ENCODE assay signal across 24 cellular contexts in genomic region chrX:10137516-10137915, GRCh38.
"Had no signal": no experiment of that assay in that cellular context is flagged by ENCODE, and none has a peak within 500 bp of the region (broad histone marks: within the 10 kb centered on the region; RNA-seq: fewer than 3 reads in every experiment).

No MANE protein-coding gene starts in this region.

- H3K4me3 Mint-ChIP-seq: activated naive CD8-positive, alpha-beta T cell; activated T-cell treated with anti-CD3 and anti-CD28 coated beads, Interleukin-2, amount 50 U/mL, for 24 hours; activated T-helper 17 cell treated with anti-CD3 and anti-CD28 coated beads, Interleukin-2, amount 50 U/mL, for 72 hours; endodermal cell; immature natural killer cell; natural killer cell; stimulated activated naive CD8-positive, alpha-beta T cell treated with anti-CD3 and anti-CD28 coated beads, Interleukin-15, Interleukin-2, amounts not matched to agents 100 ng/mL and 50 ng/mL, for 24 hours; T-cell; T-helper 2 cell treated with Interferon-gamma antibody and Interleukin-4, amounts not matched to agents 5 μg/mL and 100 μg/mL, for 36 hours had no signal

- H3K9me3 Mint-ChIP-seq: activated T-cell treated with anti-CD3 and anti-CD28 coated beads, Interleukin-2, amount 50 U/mL, for 24 hours; activated T-helper 17 cell treated with anti-CD3 and anti-CD28 coated beads, Interleukin-2, amount 50 U/mL, for 72 hours; immature natural killer cell; natural killer cell; stimulated activated naive CD8-positive, alpha-beta T cell treated with anti-CD3 and anti-CD28 coated beads, Interleukin-15, Interleukin-2, amounts not matched to agents 100 ng/mL and 50 ng/mL, for 24 hours; T-cell; T-helper 2 cell treated with Interferon-gamma antibody and Interleukin-4, amounts not matched to agents 5 μg/mL and 100 μg/mL, for 36 hours had no signal

- H3K4me1 Mint-ChIP-seq: activated T-helper 17 cell treated with anti-CD3 and anti-CD28 coated beads, Interleukin-2, amount 50 U/mL, for 72 hours; endodermal cell; immature natural killer cell; natural killer cell; T-cell had no signal

- H3K9me3 ChIP-seq: esophagus squamous epithelium, prostate gland, right atrium auricular region, thyroid gland had no signal

- H3K4me1 ChIP-seq: esophagus squamous epithelium, prostate gland, right atrium auricular region had no signal

- ATAC-seq: activated T-helper 17 cell treated with anti-CD3 and anti-CD28 coated beads, Interleukin-2, amount 50 U/mL, for 72 hours; left lobe of liver; natural killer cell; T-cell had no signal

- H3K27ac Mint-ChIP-seq: activated naive CD8-positive, alpha-beta T cell; activated T-cell treated with anti-CD3 and anti-CD28 coated beads, Interleukin-2, amount 50 U/mL, for 24 hours; activated T-helper 17 cell treated with anti-CD3 and anti-CD28 coated beads, Interleukin-2, amount 50 U/mL, for 72 hours; endodermal cell; immature natural killer cell; natural killer cell; stimulated activated naive CD8-positive, alpha-beta T cell treated with anti-CD3 and anti-CD28 coated beads, Interleukin-15, Interleukin-2, amounts not matched to agents 100 ng/mL and 50 ng/mL, for 24 hours; T-cell; T-helper 2 cell treated with Interferon-gamma antibody and Interleukin-4, amounts not matched to agents 5 μg/mL and 100 μg/mL, for 36 hours had no signal

- H3K27ac ChIP-seq: esophagus squamous epithelium, prostate gland, right atrium auricular region, thyroid gland had no signal

- H3K36me3 ChIP-seq: prostate gland had no signal

- H3K36me3 Mint-ChIP-seq: natural killer cell had no signal

- H3K4me3 ChIP-seq: esophagus squamous epithelium, prostate gland, right atrium auricular region, thyroid gland had no signal

- FAIRE-seq: TTC549 had no signal

- DNase-seq: activated CD4-positive, alpha-beta T cell treated with anti-CD3 and anti-CD28 coated beads for 1 hour; activated CD4-positive, alpha-beta T cell treated with anti-CD3 and anti-CD28 coated beads, Interleukin-2, amount 50 U/mL, for 4 hours; activated CD8-positive, alpha-beta memory T cell treated with anti-CD3 and anti-CD28 coated beads for 24 hours; activated CD8-positive, alpha-beta memory T cell treated with anti-CD3 and anti-CD28 coated beads, Interleukin-2, amount 50 U/mL, for 4 hours; activated T-cell treated with anti-CD3 and anti-CD28 coated beads, Interleukin-2, amount 50 U/mL, for 24 hours; cortex of kidney; endodermal cell; esophagus squamous epithelium; foreskin fibroblast; immature natural killer cell; natural killer cell; stimulated activated CD4-positive, alpha-beta T cell treated with anti-CD3 and anti-CD28 coated beads, Interleukin-12 subunit alpha, Interleukin-12 subunit beta, amount 100 ng/mL, for 4 hours; stimulated activated CD4-positive, alpha-beta T cell treated with anti-CD3 and anti-CD28 coated beads, Interleukin-4, amount 100 ng/mL, for 4 hours; substantia nigra; T-cell; thyroid gland had no signal

- H3K27me3 ChIP-seq: esophagus squamous epithelium, right atrium auricular region, thyroid gland had no signal

- H3K27me3 Mint-ChIP-seq: activated naive CD8-positive, alpha-beta T cell; activated T-helper 17 cell treated with anti-CD3 and anti-CD28 coated beads, Interleukin-2, amount 50 U/mL, for 72 hours; stimulated activated naive CD8-positive, alpha-beta T cell treated with anti-CD3 and anti-CD28 coated beads, Interleukin-15, Interleukin-2, amounts not matched to agents 100 ng/mL and 50 ng/mL, for 24 hours; T-cell had no signal
